Comparison of ENCODE assay signal across 11 cellular contexts in the genomic region with DNA sequence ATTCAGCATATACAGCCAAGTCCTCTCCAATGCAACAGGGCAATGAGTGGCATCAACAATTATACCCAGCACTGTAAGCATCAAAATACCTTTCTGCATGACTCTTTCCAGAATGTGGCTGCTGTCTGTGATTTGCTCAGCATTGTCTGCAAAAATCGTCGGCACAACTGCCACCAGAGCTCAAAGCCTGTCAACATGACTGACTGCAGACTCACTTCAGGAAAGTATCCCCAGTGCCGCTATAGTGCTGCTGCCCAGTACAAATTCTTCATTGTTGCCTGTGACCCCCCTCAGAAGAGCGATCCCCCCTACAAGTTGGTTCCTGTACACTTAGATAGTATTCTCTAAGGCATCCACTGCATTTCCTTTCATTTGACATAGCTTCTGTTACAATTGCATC. TPM values are rescaled to one million over a fixed set of nuclear protein-coding genes. Genes with fewer than 3 reads are reported as not detected.
DNase-seq lines count a peak whose midpoint lies in the region; ATAC-seq lines count a peak whose summit lies in the region.
"Had no signal": no experiment of that assay in that cellular context is flagged by ENCODE, and none has a peak within 500 bp of the region (broad histone marks: within the 10 kb centered on the region; RNA-seq: fewer than 3 reads in every experiment).

No MANE protein-coding gene starts in this region.

- peaks cover 13% of the 10 kb centered on the region for H3K4me1 ChIP-seq in mesodermal cell (ENCODE audit: control insufficient read depth, insufficient read depth, low read length, poor library complexity, severe bottlenecking)
- peaks cover 14% of the 10 kb centered on the region for H3K4me1 ChIP-seq in thymus (ENCODE audit: control insufficient read depth, insufficient read depth, low read length)

- WGBS in mesodermal cell (ENCODE audit: insufficient coverage in 2 of 2), 2 experiments: 52 to 59% methylated on average over 4 of the region's 4 CpGs
- 6% methylated on average over 4 of the region's 4 CpGs for WGBS in thymus

- no peaks in the 10 kb centered on the region for H3K36me3 ChIP-seq in mesodermal cell (ENCODE audit: control insufficient read depth, insufficient read depth, low read length)
- no peaks in the 10 kb centered on the region for H3K36me3 ChIP-seq in thymus (ENCODE audit: control insufficient read depth, insufficient read depth)

- no peaks in the 10 kb centered on the region for H3K36me3 Mint-ChIP-seq in activated T-cell treated with anti-CD3 and anti-CD28 coated beads, Interleukin-2, amount 50 U/mL, for 4 hours (ENCODE audit: insufficient read depth)
- no peaks in the 10 kb centered on the region for H3K36me3 Mint-ChIP-seq in activated naive CD8-positive, alpha-beta T cell treated with anti-CD3 and anti-CD28 coated beads, Interleukin-2, amount 50 U/mL, for 24 hours (ENCODE audit: low read depth)

- peaks cover 2% of the 10 kb centered on the region for H3K27me3 Mint-ChIP-seq in activated T-cell treated with anti-CD3 and anti-CD28 coated beads, Interleukin-2, amount 50 U/mL, for 4 hours (ENCODE audit: low read depth)
- H3K27me3 Mint-ChIP-seq in activated naive CD8-positive, alpha-beta T cell treated with anti-CD3 and anti-CD28 coated beads, Interleukin-2, amount 50 U/mL, for 24 hours: no peaks in the 10 kb centered on the region

- H3K4me1 Mint-ChIP-seq in activated T-cell treated with anti-CD3 and anti-CD28 coated beads, Interleukin-2, amount 50 U/mL, for 4 hours (ENCODE audit: low read depth): peaks cover 37% of the 10 kb centered on the region
- H3K4me1 Mint-ChIP-seq in activated naive CD8-positive, alpha-beta T cell treated with anti-CD3 and anti-CD28 coated beads, Interleukin-2, amount 50 U/mL, for 24 hours: peaks cover 30% of the 10 kb centered on the region

- no peak for DNase-seq in activated T-cell treated with anti-CD3 and anti-CD28 coated beads, Interleukin-2, amount 50 U/mL, for 4 hours
- no peak for DNase-seq in activated T-cell treated with anti-CD3 and anti-CD28 coated beads, Interleukin-2, amount 50 U/mL, for 1 hour
- DNase-seq in activated naive CD8-positive, alpha-beta T cell treated with anti-CD3 and anti-CD28 coated beads, Interleukin-2, amount 50 U/mL, for 24 hours: peak; percentile 7
- no peak for DNase-seq in NCI-H2081 (lab: John Stamatoyannopoulos, UW)
- DNase-seq: NCI-H774 had no signal

- no peaks in the 10 kb centered on the region for H3K27me3 ChIP-seq in thymus (ENCODE audit: control insufficient read depth, insufficient read depth)

- peak overlapping the region; percentile 71 for H3K27ac Mint-ChIP-seq in activated naive CD8-positive, alpha-beta T cell treated with anti-CD3 and anti-CD28 coated beads, Interleukin-2, amount 50 U/mL, for 24 hours

- ATAC-seq in activated T-cell treated with anti-CD3 and anti-CD28 coated beads, Interleukin-2, amount 50 U/mL, for 4 hours: peak; percentile 41 to 43
- ATAC-seq in activated naive CD8-positive, alpha-beta T cell treated with anti-CD3 and anti-CD28 coated beads, Interleukin-2, amount 50 U/mL, for 24 hours: no peak
- ATAC-seq in HG02610 (IDR thresholded peaks at IDR 0.05; ENCODE audit: unreplicated experiment) (no peak), HG02588 (IDR thresholded peaks at IDR 0.05; ENCODE audit: unreplicated experiment) (no peak)

- H3K9me3 ChIP-seq in mesodermal cell (ENCODE audit: control insufficient read depth, low read length) (no peaks in the 10 kb centered on the region), thymus (ENCODE audit: control insufficient read depth) (no peaks in the 10 kb centered on the region)

- H3K9me3 Mint-ChIP-seq in activated T-cell treated with anti-CD3 and anti-CD28 coated beads, Interleukin-2, amount 50 U/mL, for 4 hours: no peaks in the 10 kb centered on the region
- H3K9me3 Mint-ChIP-seq in activated naive CD8-positive, alpha-beta T cell treated with anti-CD3 and anti-CD28 coated beads, Interleukin-2, amount 50 U/mL, for 24 hours: no peaks in the 10 kb centered on the region

- peak overlapping the region; percentile 69 for H3K4me3 Mint-ChIP-seq in activated T-cell treated with anti-CD3 and anti-CD28 coated beads, Interleukin-2, amount 50 U/mL, for 4 hours
- H3K4me3 Mint-ChIP-seq in activated naive CD8-positive, alpha-beta T cell treated with anti-CD3 and anti-CD28 coated beads, Interleukin-2, amount 50 U/mL, for 24 hours: peak overlapping the region; percentile 64

- H3K27ac ChIP-seq in mesodermal cell (ENCODE audit: low read depth, low read length, severe bottlenecking) (peak overlapping the region; percentile 87), thymus (ENCODE audit: low read depth) (peak overlapping the region; percentile 88)
- H3K27ac ChIP-seq: epithelial cell of prostate had no signal

- H3K4me3 ChIP-seq in mesodermal cell (ENCODE audit: extremely low read depth, insufficient read depth, low read length, poor library complexity, severe bottlenecking) (no peak overlapping the region), thymus (ENCODE audit: low read length) (peak overlapping the region; percentile 24)

RNA-seq across cellular contexts. Expression of a gene that starts 0.7 kb away (rescaled TPM):
- total RNA-seq in activated T-cell treated with anti-CD3 and anti-CD28 coated beads, Interleukin-2, amount 50 U/mL, for 4 hours: under 1 TPM in 2 of 3 donors, not detected in 1; 0.18 to 0.43 TPM
- polyA plus RNA-seq in mesodermal cell (2013, experiment 1 of 2): 2.9 TPM
- 1.6 TPM for polyA plus RNA-seq in mesodermal cell (2013, experiment 2 of 2)
- polyA plus RNA-seq in thymus: 87.1 TPM

RNA-seq across cellular contexts. Expression of a gene that starts 13.6 kb away (rescaled TPM):
- total RNA-seq in activated T-cell treated with anti-CD3 and anti-CD28 coated beads, Interleukin-2, amount 50 U/mL, for 4 hours: not detected
- not detected for polyA plus RNA-seq in mesodermal cell (2013, experiment 1 of 2)
- not detected for polyA plus RNA-seq in mesodermal cell (2013, experiment 2 of 2)
- 1.7 TPM for polyA plus RNA-seq in thymus
- total RNA-seq: activated CD8-positive, alpha-beta memory T cell treated with anti-CD3 and anti-CD28 coated beads for 36 hours had no signal

RNA-seq across cellular contexts. Expression of a gene that starts 20.8 kb away (rescaled TPM):
- under 1 TPM; 0.40 to 0.78 (median 0.63) TPM for total RNA-seq in activated T-cell treated with anti-CD3 and anti-CD28 coated beads, Interleukin-2, amount 50 U/mL, for 4 hours
- polyA plus RNA-seq in mesodermal cell (2013, experiment 1 of 2): 157 TPM
- polyA plus RNA-seq in mesodermal cell (2013, experiment 2 of 2): 95.4 TPM
- polyA plus RNA-seq in thymus: 491 TPM
- total RNA-seq: activated CD8-positive, alpha-beta memory T cell treated with anti-CD3 and anti-CD28 coated beads for 36 hours had no signal

RNA-seq across cellular contexts. Expression of a gene that starts 36.1 kb away (rescaled TPM):
- total RNA-seq in activated T-cell treated with anti-CD3 and anti-CD28 coated beads, Interleukin-2, amount 50 U/mL, for 4 hours: not detected
- not detected for polyA plus RNA-seq in mesodermal cell (2013, experiment 1 of 2)
- polyA plus RNA-seq in mesodermal cell (2013, experiment 2 of 2): not detected
- 0.11 TPM for polyA plus RNA-seq in thymus
- total RNA-seq: activated CD8-positive, alpha-beta memory T cell treated with anti-CD3 and anti-CD28 coated beads for 36 hours had no signal

Comparison
In these comparisons a context has a peak if more than half of its experiments do, and no peak if none do; other contexts are left out.
1. ATAC-seq: peak in activated T-cell treated with anti-CD3 and anti-CD28 coated beads, Interleukin-2, amount 50 U/mL, for 4 hours (2 of 2); none in activated naive CD8-positive, alpha-beta T cell treated with anti-CD3 and anti-CD28 coated beads, Interleukin-2, amount 50 U/mL, for 24 hours (single experiment), HG02610 (single experiment) and HG02588 (single experiment).